Comparison of ENCODE assay signal across 11 cellular contexts in genomic region chr1:25566186-25566729, GRCh38. TPM values are rescaled to one million over a fixed set of nuclear protein-coding genes. Genes with fewer than 3 reads are reported as not detected.
DNase-seq lines count a peak whose midpoint lies in the region; ATAC-seq and TF ChIP-seq lines count a peak whose summit lies in the region.
"Had no signal": no experiment of that assay in that cellular context is flagged by ENCODE, and none has a peak within 500 bp of the region (broad histone marks: within the 10 kb centered on the region; RNA-seq: fewer than 3 reads in every experiment).

No MANE protein-coding gene starts in this region.

- no peak for DNase-seq in activated naive CD4-positive, alpha-beta T cell treated with anti-CD3 and anti-CD28 coated beads for 36 hours
- DNase-seq in activated naive CD4-positive, alpha-beta T cell treated with anti-CD3 and anti-CD28 coated beads, Interleukin-2, amount 50 U/mL, for 16 hours, result no peak
- no peak for DNase-seq in activated naive CD4-positive, alpha-beta T cell treated with anti-CD3 and anti-CD28 coated beads, Interleukin-2, amount 50 U/mL, for 72 hours (ENCODE audit: low spot score in 2 of 2)
- DNase-seq in thoracic aorta (ENCODE audit: low spot score) (no peak), foreskin melanocyte (no peak), NCI-H2196 treated with DMSO at 0.1 percent for 48 hours (lab: John Stamatoyannopoulos, UW; ENCODE audit: unreplicated experiment) (no peak)
- DNase-seq: NCI-H1048 had no signal

- peaks cover 83% of the 10 kb centered on the region for H3K4me1 Mint-ChIP-seq in activated naive CD4-positive, alpha-beta T cell treated with anti-CD3 and anti-CD28 coated beads for 36 hours (ENCODE audit: low read depth)

- no peaks in the 10 kb centered on the region for H3K9me3 Mint-ChIP-seq in activated naive CD4-positive, alpha-beta T cell treated with anti-CD3 and anti-CD28 coated beads for 36 hours
- no peaks in the 10 kb centered on the region for H3K9me3 Mint-ChIP-seq in activated naive CD4-positive, alpha-beta T cell treated with anti-CD3 and anti-CD28 coated beads, Interleukin-2, amount 50 U/mL, for 72 hours

- H3K4me3 Mint-ChIP-seq in activated naive CD4-positive, alpha-beta T cell treated with anti-CD3 and anti-CD28 coated beads for 36 hours, result no peak overlapping the region
- H3K4me3 Mint-ChIP-seq: B cell had no signal

- no peaks in the 10 kb centered on the region for H3K9me3 ChIP-seq in thoracic aorta

- peak overlapping the region; percentile 25 for H3K4me3 ChIP-seq in thoracic aorta
- H3K4me3 ChIP-seq: lung had no signal

- CTCF ChIA-PET in activated naive CD4-positive, alpha-beta T cell treated with anti-CD3 and anti-CD28 coated beads for 36 hours (lab: Charles Lee), result interaction anchor here (0.8 to 4.6 kb wide), 9 partner anchors 10 to 232 kb away, joined by 3 to 48 read pairs (median 4); no protein-coding TSS in a partner anchor

- peaks cover 37 to 64% of the 10 kb centered on the region in 2 donors for H3K4me1 ChIP-seq in thoracic aorta (ENCODE audit: control insufficient read depth in 1 of 2, low read depth in 2 of 2)

- H3K36me3 ChIP-seq in thoracic aorta, result peaks cover 3% of the 10 kb centered on the region

- H3K27me3 ChIP-seq in layer of hippocampus (ENCODE audit: control insufficient read depth, insufficient read depth, low read length), result no peaks in the 10 kb centered on the region
- H3K27me3 ChIP-seq in thoracic aorta (replicated peaks; ENCODE audit: insufficient read depth), result no peaks in the 10 kb centered on the region

- no peak for ATAC-seq in activated naive CD4-positive, alpha-beta T cell treated with anti-CD3 and anti-CD28 coated beads, Interleukin-2, amount 50 U/mL, for 72 hours
- ATAC-seq in thoracic aorta (ENCODE audit: insufficient number of reproducible peaks, low FRiP score, low read depth) (no peak), GM19467 (IDR thresholded peaks at IDR 0.05; ENCODE audit: unreplicated experiment) (no peak)

- intact Hi-C loops in activated naive CD4-positive, alpha-beta T cell treated with anti-CD3 and anti-CD28 coated beads for 36 hours (cut with micrococcal nuclease), result no loop called here

- TF ChIP-seq CTCF in thoracic aorta (IDR thresholded peaks at IDR 0.05), result no peak

- no peaks in the 10 kb centered on the region for H3K27me3 Mint-ChIP-seq in activated naive CD4-positive, alpha-beta T cell treated with anti-CD3 and anti-CD28 coated beads for 36 hours (ENCODE audit: low read depth)
- H3K27me3 Mint-ChIP-seq: B cell had no signal

- H3K36me3 Mint-ChIP-seq in activated naive CD4-positive, alpha-beta T cell treated with anti-CD3 and anti-CD28 coated beads for 36 hours (ENCODE audit: low read depth), result peaks cover 8% of the 10 kb centered on the region
- peaks cover 0 to 5% of the 10 kb centered on the region in 2 donors for H3K36me3 Mint-ChIP-seq in activated naive CD4-positive, alpha-beta T cell treated with anti-CD3 and anti-CD28 coated beads, Interleukin-2, amount 50 U/mL, for 72 hours

- peak overlapping the region; percentile 96 for H3K27ac Mint-ChIP-seq in activated naive CD4-positive, alpha-beta T cell treated with anti-CD3 and anti-CD28 coated beads for 36 hours
- H3K27ac Mint-ChIP-seq in activated naive CD4-positive, alpha-beta T cell treated with anti-CD3 and anti-CD28 coated beads, Interleukin-2, amount 50 U/mL, for 72 hours, result peak overlapping the region; percentile 89 to 91
- H3K27ac Mint-ChIP-seq: B cell had no signal

- H3K27ac ChIP-seq in layer of hippocampus (ENCODE audit: low read depth, low read length) (peak overlapping the region; percentile 99), thoracic aorta (peak overlapping the region; percentile 88 to 95)

RNA-seq across cellular contexts. Expression of gene LDLRAP1, which starts 22.9 kb away (rescaled TPM):
- 10 to 100 TPM; 19.1 to 19.7 TPM for total RNA-seq in activated naive CD4-positive, alpha-beta T cell treated with anti-CD3 and anti-CD28 coated beads for 36 hours
- 10 to 100 TPM; 17.2 to 29.2 TPM for total RNA-seq in activated naive CD4-positive, alpha-beta T cell treated with anti-CD3 and anti-CD28 coated beads, Interleukin-2, amount 50 U/mL, for 72 hours
- 10 to 100 TPM; 35.2 to 55.2 TPM for total RNA-seq in thoracic aorta

RNA-seq across cellular contexts. Expression of gene MAN1C1, which starts 50.3 kb away (rescaled TPM):
- 1 to 10 TPM; 4.9 to 6.3 TPM for total RNA-seq in activated naive CD4-positive, alpha-beta T cell treated with anti-CD3 and anti-CD28 coated beads for 36 hours
- 10 to 100 TPM in 1 of 2 donors, 1 to 10 TPM in 1; 8.8 to 15.3 TPM for total RNA-seq in activated naive CD4-positive, alpha-beta T cell treated with anti-CD3 and anti-CD28 coated beads, Interleukin-2, amount 50 U/mL, for 72 hours
- total RNA-seq in thoracic aorta, result 10 to 100 TPM; 21.0 to 26.0 TPM
